8 cellular contexts compared by ENCODE assay signal in the genomic region with DNA sequence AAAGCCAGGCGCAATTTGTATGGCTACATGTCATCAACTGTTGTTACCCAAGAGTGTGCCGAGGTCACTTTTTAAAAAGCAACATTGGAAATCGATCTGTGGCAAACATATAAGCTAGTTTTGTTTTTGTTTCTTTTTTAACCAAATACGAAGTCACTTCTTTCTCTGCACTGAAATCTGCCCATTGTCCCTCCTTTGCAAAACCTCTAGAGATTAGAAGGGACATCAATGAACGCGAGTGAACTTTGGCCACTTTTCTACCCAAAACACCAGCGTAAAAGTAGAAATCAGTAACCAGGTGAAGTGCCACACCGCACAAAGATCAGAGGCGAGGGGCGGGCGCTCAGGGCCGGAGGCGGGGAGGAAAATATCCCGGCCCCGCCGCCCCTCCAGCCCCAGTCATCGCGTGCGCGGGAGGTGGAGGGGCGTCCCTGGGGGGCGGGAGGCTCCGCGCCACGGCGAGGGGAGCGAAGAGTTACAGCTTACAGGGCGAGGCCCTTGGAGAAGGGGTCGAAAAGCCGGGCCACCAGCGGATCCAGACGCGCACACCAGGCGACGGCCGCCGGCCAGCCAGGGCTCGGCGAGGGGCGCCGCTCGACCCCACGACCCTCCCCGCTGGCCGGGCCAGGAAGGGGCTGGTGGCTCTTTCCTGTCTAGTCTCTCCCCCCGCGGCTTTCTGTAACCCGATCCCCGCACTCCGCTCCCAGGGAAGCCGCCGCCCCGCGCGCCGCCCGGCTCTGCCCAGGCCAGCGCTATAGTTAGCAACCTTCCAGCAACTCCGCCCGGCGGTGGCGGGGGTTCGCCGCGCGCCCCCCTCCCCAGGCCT. TPM values are rescaled to one million over a fixed set of nuclear protein-coding genes. Genes with fewer than 3 reads are reported as not detected.
DNase-seq lines count a peak whose midpoint lies in the region; ATAC-seq and TF ChIP-seq lines count a peak whose summit lies in the region.

No MANE protein-coding gene starts in this region.

- intact Hi-C loops in activated CD4-positive, alpha-beta T cell treated with anti-CD3 and anti-CD28 coated beads for 36 hours (cut with DNase I, micrococcal nuclease): loop anchor here (2.0 to 10.0 kb wide), 5 partner anchors 64 to 672 kb away; a partner anchor contains a TSS

- no peaks in the 10 kb centered on the region for H3K9me2 ChIP-seq in MM.1S (replicated peaks; ENCODE audit: insufficient read depth, low read length)

- peaks cover 17% of the 10 kb centered on the region for H3F3A ChIP-seq in MM.1S (ENCODE audit: insufficient read depth, low read length)

- ATAC-seq in GM18498 (IDR thresholded peaks at IDR 0.05; ENCODE audit: unreplicated experiment) (peak; percentile 33), left lobe of liver (peak; percentile 85), GM19397 (IDR thresholded peaks at IDR 0.05; ENCODE audit: unreplicated experiment) (no peak)
- peak; percentile 48 for ATAC-seq in activated CD4-positive, alpha-beta T cell treated with anti-CD3 and anti-CD28 coated beads for 36 hours

- POLR2A ChIA-PET in activated CD4-positive, alpha-beta T cell treated with anti-CD3 and anti-CD28 coated beads for 36 hours (lab: Charles Lee): no interaction called here

- H3K4me1 Mint-ChIP-seq in activated CD4-positive, alpha-beta T cell treated with anti-CD3 and anti-CD28 coated beads for 36 hours: peaks cover 57% of the 10 kb centered on the region

- no peaks in the 10 kb centered on the region for H3K36me3 Mint-ChIP-seq in activated CD4-positive, alpha-beta T cell treated with anti-CD3 and anti-CD28 coated beads for 36 hours (ENCODE audit: low read depth)

- peak overlapping the region; percentile 88 for H3K4me3 ChIP-seq in MM.1S (ENCODE audit: low read length)

- H3K79me2 ChIP-seq in MM.1S (ENCODE audit: low read length): peaks cover 18% of the 10 kb centered on the region

- peak overlapping the region; percentile 71 for H3K27ac ChIP-seq in MM.1S (ENCODE audit: low read length)
- H3K27ac ChIP-seq in cingulate gyrus (ENCODE audit: low read depth, low read length): peak overlapping the region; percentile 21

- H3K27me3 Mint-ChIP-seq in activated CD4-positive, alpha-beta T cell treated with anti-CD3 and anti-CD28 coated beads for 36 hours: peaks cover 2% of the 10 kb centered on the region

- H3K4me1 ChIP-seq in MM.1S (ENCODE audit: low read length): peaks cover 8% of the 10 kb centered on the region

- peak overlapping the region; percentile 96 for H3K27ac Mint-ChIP-seq in activated CD4-positive, alpha-beta T cell treated with anti-CD3 and anti-CD28 coated beads for 36 hours

- CTCF ChIA-PET in activated CD4-positive, alpha-beta T cell treated with anti-CD3 and anti-CD28 coated beads for 36 hours (lab: Charles Lee): no interaction called here

- no peaks in the 10 kb centered on the region for H3K27me3 ChIP-seq in MM.1S (replicated peaks; ENCODE audit: insufficient read depth, low read length)

- no peaks in the 10 kb centered on the region for H4K20me1 ChIP-seq in MM.1S (ENCODE audit: insufficient read depth, low read length)

- peak overlapping the region; percentile 91 for H3K4me3 Mint-ChIP-seq in activated CD4-positive, alpha-beta T cell treated with anti-CD3 and anti-CD28 coated beads for 36 hours

- H3K9me3 Mint-ChIP-seq in activated CD4-positive, alpha-beta T cell treated with anti-CD3 and anti-CD28 coated beads for 36 hours (ENCODE audit: low read depth): no peaks in the 10 kb centered on the region

- no peaks in the 10 kb centered on the region for H3K9me3 ChIP-seq in MM.1S (replicated peaks; ENCODE audit: insufficient read depth, low read length)

- peak overlapping the region; percentile 92 for H3K9ac ChIP-seq in MM.1S (ENCODE audit: low read length)

- DNase-seq in MM.1S: peak; percentile 65
- peak; percentile 72 for DNase-seq in activated CD4-positive, alpha-beta T cell treated with anti-CD3 and anti-CD28 coated beads for 36 hours
- peak; percentile 87 for DNase-seq in left lobe of liver (ENCODE audit: low spot score)
- DNase-seq in stimulated activated CD4-positive, alpha-beta T cell treated with anti-CD3 and anti-CD28 coated beads, Interleukin-4, amount 100 ng/mL, for 4 hours: peak; percentile 47 to 60
- no peak for DNase-seq in OCI-M1 (lab: John Stamatoyannopoulos, UW)

- no peak for TF ChIP-seq CTCF in MM.1S (IDR thresholded peaks at IDR 0.05; ENCODE audit: low read length)

- H3K36me3 ChIP-seq in MM.1S (replicated peaks; ENCODE audit: insufficient read depth, low read length): no peaks in the 10 kb centered on the region

- peak overlapping the region; percentile 63 for H3K4me2 ChIP-seq in MM.1S (ENCODE audit: low read depth, low read length)

- H2AFZ ChIP-seq in MM.1S (ENCODE audit: low read length): peak overlapping the region; percentile 91

RNA-seq across cellular contexts. Expression of a gene that starts 1.0 kb away (rescaled TPM):
- total RNA-seq in activated CD4-positive, alpha-beta T cell treated with anti-CD3 and anti-CD28 coated beads for 36 hours: 10 to 100 TPM; 39.3 to 47.7 TPM
- 9.3 TPM for total RNA-seq in left lobe of liver
